Comparison of ENCODE assay signal across 15 cellular contexts in the genomic region with DNA sequence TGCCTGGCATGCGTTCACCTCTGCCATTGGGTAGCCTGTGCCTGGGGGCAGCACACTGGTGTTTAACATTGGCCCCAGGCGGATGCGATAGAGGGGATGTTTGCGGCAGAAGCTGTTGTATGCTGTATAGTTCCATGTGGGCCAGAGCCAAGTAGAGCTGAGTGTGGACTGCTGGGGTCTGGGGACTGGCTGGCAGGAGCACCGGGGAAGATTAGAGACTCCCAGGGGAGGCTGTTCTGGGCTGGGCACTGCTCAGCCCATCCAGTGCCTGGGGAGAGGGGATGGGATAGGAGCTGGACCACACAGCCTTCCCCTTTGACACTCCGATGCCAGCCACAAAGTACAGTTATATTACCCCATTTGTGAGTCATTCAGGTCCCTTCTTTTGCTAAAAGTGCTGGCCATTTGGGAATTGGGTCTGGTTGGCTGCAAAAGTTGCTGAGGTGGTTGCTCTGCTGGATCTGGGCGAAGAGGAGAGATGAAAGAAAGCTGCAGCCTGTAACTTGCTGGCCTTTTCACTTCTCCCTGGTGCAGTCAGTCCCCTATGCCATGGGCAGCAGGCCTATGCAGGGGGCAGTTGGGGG.
DNase-seq lines count a peak whose midpoint lies in the region; ATAC-seq and TF ChIP-seq lines count a peak whose summit lies in the region.
"Had no signal": no experiment of that assay in that cellular context is flagged by ENCODE, and none has a peak within 500 bp of the region (broad histone marks: within the 10 kb centered on the region; RNA-seq: fewer than 3 reads in every experiment).

No MANE protein-coding gene starts in this region.

- no peak for TF ChIP-seq EP300 in transverse colon (IDR thresholded peaks at IDR 0.05; ENCODE audit: low read depth)

- intact Hi-C loops in cardiac septum (cut with DNase I), result loop anchor here (5.0 kb wide), 2 partner anchors 35 to 75 kb away; partner anchors contain the start of gene RGS3
- intact Hi-C loops in left ventricle myocardium superior (cut with micrococcal nuclease), result no loop called here
- intact Hi-C loops in esophagus squamous epithelium (cut with DNase I), result no loop called here
- intact Hi-C loops in transverse colon (cut with DNase I; ENCODE audit: low total_unique reads), result no loop called here

- H3K79me2 ChIP-seq in neural progenitor cell (ENCODE audit: low read depth), result no peaks in the 10 kb centered on the region

- H4K20me1 ChIP-seq in neural progenitor cell (ENCODE audit: low read depth), result no peaks in the 10 kb centered on the region

- peaks cover 0 to 49% (median 16%) of the 10 kb centered on the region in 3 donors for H3K4me1 ChIP-seq in esophagus squamous epithelium
- H3K4me1 ChIP-seq in neural progenitor cell, result peaks cover 14% of the 10 kb centered on the region
- peaks cover 0 to 11% (median 0%) of the 10 kb centered on the region in 4 donors for H3K4me1 ChIP-seq in transverse colon
- H3K4me1 ChIP-seq: uterus had no signal

- TF ChIP-seq POLR2A in esophagus squamous epithelium (IDR thresholded peaks at IDR 0.05) (no peak), transverse colon (IDR thresholded peaks at IDR 0.05) (no peak)

- H3F3A ChIP-seq in neural progenitor cell (ENCODE audit: low read depth), result no peaks in the 10 kb centered on the region

- H3K4me2 ChIP-seq in neural progenitor cell, result no peak overlapping the region
- H3K4me2 ChIP-seq: GM23338 had no signal

- in situ Hi-C loops in transverse colon (cut with MboI; ENCODE audit: low pct_ligation_motif_present in 1 of 4, low pct_unique_long_range_greater_than_20kb in 1 of 4, low sequenced_read_pairs in 3 of 4), result no loop called here

- H3K27me3 ChIP-seq in esophagus squamous epithelium (no peaks in the 10 kb centered on the region), neural progenitor cell (no peaks in the 10 kb centered on the region), transverse colon (no peaks in the 10 kb centered on the region)
- H3K27me3 ChIP-seq: neutrophil, uterus had no signal

- H3K9ac ChIP-seq in neural progenitor cell, result no peak overlapping the region

- H3K4me3 ChIP-seq in esophagus squamous epithelium (no peak overlapping the region), neural progenitor cell (no peak overlapping the region), transverse colon (no peak overlapping the region)
- H3K4me3 ChIP-seq: GM23338, lung, uterus had no signal

- POLR2A ChIA-PET in activated CD4-positive, alpha-beta T cell treated with anti-CD3 and anti-CD28 coated beads, Interleukin-2, amount 10 ng/mL, durations not matched to agents 7 days and 5 days (lab: Charles Lee), result no interaction called here

- WGBS in esophagus squamous epithelium, 2 donors, result 73 to 76% methylated on average over 3 to 6 of the region's 7 CpGs
- 84% methylated on average over 7 of the region's 7 CpGs; no CpG with 5 or more reads in 1 of the 2 donors for WGBS in transverse colon (ENCODE audit: low coverage in 1 of 2), 2 donors

- CTCF ChIA-PET in activated CD4-positive, alpha-beta T cell treated with anti-CD3 and anti-CD28 coated beads, Interleukin-2, amount 10 ng/mL, durations not matched to agents 7 days and 5 days (lab: Charles Lee), result interaction anchor here (1.8 to 3.4 kb wide), 2 partner anchors 11 to 14 kb away, joined by 5 to 19 read pairs; no protein-coding TSS in a partner anchor

- peak overlapping the region; percentile 92 for H3K27ac Mint-ChIP-seq in neural progenitor cell
- H3K27ac Mint-ChIP-seq in activated CD4-positive, alpha-beta T cell treated with anti-CD3 and anti-CD28 coated beads, Interleukin-2, amount 10 ng/mL, durations not matched to agents 7 days and 5 days, result no peak overlapping the region
- H3K27ac Mint-ChIP-seq: activated CD4-positive, alpha-beta memory T cell treated with anti-CD3 and anti-CD28 coated beads, Interleukin-2, amount 10 ng/mL, durations not matched to agents 7 days and 5 days; GM23338 had no signal

- H3K36me3 Mint-ChIP-seq in neural progenitor cell, result peaks cover 15% of the 10 kb centered on the region
- H3K36me3 Mint-ChIP-seq in activated CD4-positive, alpha-beta T cell treated with anti-CD3 and anti-CD28 coated beads, Interleukin-2, amount 10 ng/mL, durations not matched to agents 7 days and 5 days (ENCODE audit: low read depth), result peaks cover 2% of the 10 kb centered on the region

- H3K9me3 ChIP-seq in esophagus squamous epithelium (no peaks in the 10 kb centered on the region), neural progenitor cell (ENCODE audit: low read depth) (no peaks in the 10 kb centered on the region), transverse colon (no peaks in the 10 kb centered on the region)
- H3K9me3 ChIP-seq: neutrophil, uterus had no signal

- no peak for TF ChIP-seq CTCF in esophagus squamous epithelium (IDR thresholded peaks at IDR 0.05)
- TF ChIP-seq CTCF in neural progenitor cell (IDR thresholded peaks at IDR 0.05), result no peak
- no peak for TF ChIP-seq CTCF in transverse colon (IDR thresholded peaks at IDR 0.05)

- DNase-seq in cardiac septum (ENCODE audit: low spot score), result peak; percentile 38
- no peak for DNase-seq in left ventricle myocardium superior
- DNase-seq in esophagus squamous epithelium (lab: John Stamatoyannopoulos, UW), result no peak
- no peak for DNase-seq in neural progenitor cell (ENCODE audit: low spot score)
- DNase-seq in transverse colon, result no peak
- no peak for DNase-seq in activated CD4-positive, alpha-beta T cell treated with anti-CD3 and anti-CD28 coated beads, Interleukin-2, amount 10 ng/mL, durations not matched to agents 7 days and 5 days
- no peak for DNase-seq in HCEC 1CT
- DNase-seq: activated CD4-positive, alpha-beta memory T cell treated with anti-CD3 and anti-CD28 coated beads, Interleukin-2, amount 10 ng/mL, durations not matched to agents 7 days and 5 days; NCI-H526; stimulated activated CD4-positive, alpha-beta T cell treated with anti-CD3 and anti-CD28 coated beads, Interleukin-4, amount 100 ng/mL, for 4 hours; uterus had no signal

- no peaks in the 10 kb centered on the region for H3K9me3 Mint-ChIP-seq in neural progenitor cell
- no peaks in the 10 kb centered on the region for H3K9me3 Mint-ChIP-seq in activated CD4-positive, alpha-beta T cell treated with anti-CD3 and anti-CD28 coated beads, Interleukin-2, amount 10 ng/mL, durations not matched to agents 7 days and 5 days
- H3K9me3 Mint-ChIP-seq: activated CD4-positive, alpha-beta memory T cell treated with anti-CD3 and anti-CD28 coated beads, Interleukin-2, amount 10 ng/mL, durations not matched to agents 7 days and 5 days; GM23338 had no signal

- H3K36me3 ChIP-seq in esophagus squamous epithelium (peaks cover 0 to 28% (median 0%) of the 10 kb centered on the region in 3 donors), neural progenitor cell (no peaks in the 10 kb centered on the region), transverse colon (peaks cover 0 to 11% (median 0%) of the 10 kb centered on the region in 4 donors)
- H3K36me3 ChIP-seq: neutrophil, uterus had no signal

- ATAC-seq in left ventricle myocardium superior, result no peak
- ATAC-seq in HG03159 (IDR thresholded peaks at IDR 0.05; ENCODE audit: unreplicated experiment), result no peak

- no peak overlapping the region for H3K4me3 Mint-ChIP-seq in neural progenitor cell
- H3K4me3 Mint-ChIP-seq in activated CD4-positive, alpha-beta T cell treated with anti-CD3 and anti-CD28 coated beads, Interleukin-2, amount 10 ng/mL, durations not matched to agents 7 days and 5 days, result no peak overlapping the region
- H3K4me3 Mint-ChIP-seq: activated CD4-positive, alpha-beta memory T cell treated with anti-CD3 and anti-CD28 coated beads, Interleukin-2, amount 10 ng/mL, durations not matched to agents 7 days and 5 days; GM23338 had no signal

- H2AFZ ChIP-seq in neural progenitor cell (replicated peaks), result no peak overlapping the region
- H2AFZ ChIP-seq: GM23338 had no signal

- H3K27ac ChIP-seq in esophagus squamous epithelium, result peak overlapping the region; percentile 12 to 86 (median 73)
- H3K27ac ChIP-seq in neural progenitor cell, result no peak overlapping the region
- H3K27ac ChIP-seq in transverse colon, result peak overlapping the region in 3 of 4 donors; percentile 7 to 34 (median 8)
- H3K27ac ChIP-seq: neutrophil had no signal

- H3K4me1 Mint-ChIP-seq in neural progenitor cell, result peaks cover 51% of the 10 kb centered on the region
- no peaks in the 10 kb centered on the region for H3K4me1 Mint-ChIP-seq in activated CD4-positive, alpha-beta T cell treated with anti-CD3 and anti-CD28 coated beads, Interleukin-2, amount 10 ng/mL, durations not matched to agents 7 days and 5 days
- H3K4me1 Mint-ChIP-seq: activated CD4-positive, alpha-beta memory T cell treated with anti-CD3 and anti-CD28 coated beads, Interleukin-2, amount 10 ng/mL, durations not matched to agents 7 days and 5 days had no signal

- peaks cover 6% of the 10 kb centered on the region for H3K27me3 Mint-ChIP-seq in neural progenitor cell (ENCODE audit: insufficient read depth, low read depth)
- H3K27me3 Mint-ChIP-seq in activated CD4-positive, alpha-beta T cell treated with anti-CD3 and anti-CD28 coated beads, Interleukin-2, amount 10 ng/mL, durations not matched to agents 7 days and 5 days, result no peaks in the 10 kb centered on the region
- H3K27me3 Mint-ChIP-seq: activated CD4-positive, alpha-beta memory T cell treated with anti-CD3 and anti-CD28 coated beads, Interleukin-2, amount 10 ng/mL, durations not matched to agents 7 days and 5 days had no signal
